ENCODE assay signal across 1 cellular context in the genomic region with DNA sequence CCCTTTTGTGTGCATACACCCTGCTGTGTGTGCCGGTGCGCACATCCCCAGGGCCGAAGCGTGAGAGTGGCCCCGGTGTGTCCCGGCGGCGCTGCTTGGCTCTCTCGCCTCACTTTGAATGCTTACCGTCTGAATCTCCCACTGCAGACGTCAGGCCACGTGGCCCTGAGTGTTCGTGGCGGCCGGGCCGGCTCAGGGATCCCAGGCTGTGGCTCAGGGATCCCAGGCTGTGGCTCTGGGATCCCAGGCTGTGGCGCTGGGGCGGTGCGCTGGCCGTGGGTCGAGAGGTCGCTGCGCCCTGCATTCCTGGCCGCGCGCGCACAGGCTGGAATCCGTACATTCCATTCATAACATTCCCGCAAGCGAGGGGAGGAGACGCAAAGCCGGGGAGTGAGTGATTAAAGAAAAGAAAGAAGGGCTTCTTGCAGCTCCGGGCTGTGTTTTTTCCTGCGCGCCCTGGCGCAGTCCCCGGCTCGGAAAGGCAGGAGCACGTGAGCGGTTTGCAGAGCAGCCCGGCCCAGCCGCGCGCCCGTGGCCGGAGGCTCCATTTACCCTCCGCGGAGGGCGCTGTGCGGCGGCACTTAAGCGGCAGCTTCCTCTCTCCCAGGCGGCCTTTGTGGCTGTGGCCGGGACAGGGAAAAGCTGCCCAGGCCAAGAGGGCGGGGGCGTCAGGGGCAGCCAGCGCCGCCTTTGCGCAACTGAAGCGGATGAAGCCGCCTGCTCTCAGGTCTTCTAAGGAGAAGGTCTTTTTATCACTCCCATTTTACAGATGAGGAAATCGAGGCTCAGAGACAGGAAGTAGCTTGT.
TF ChIP-seq lines count a peak whose summit lies in the region.

No MANE protein-coding gene starts in this region.

TF ChIP-seq in WTC11, 78 proteins besides CTCF, POLR2A, EP300 and RAD21 (continued from another document):
- TF ChIP-seq, protein P1, sequence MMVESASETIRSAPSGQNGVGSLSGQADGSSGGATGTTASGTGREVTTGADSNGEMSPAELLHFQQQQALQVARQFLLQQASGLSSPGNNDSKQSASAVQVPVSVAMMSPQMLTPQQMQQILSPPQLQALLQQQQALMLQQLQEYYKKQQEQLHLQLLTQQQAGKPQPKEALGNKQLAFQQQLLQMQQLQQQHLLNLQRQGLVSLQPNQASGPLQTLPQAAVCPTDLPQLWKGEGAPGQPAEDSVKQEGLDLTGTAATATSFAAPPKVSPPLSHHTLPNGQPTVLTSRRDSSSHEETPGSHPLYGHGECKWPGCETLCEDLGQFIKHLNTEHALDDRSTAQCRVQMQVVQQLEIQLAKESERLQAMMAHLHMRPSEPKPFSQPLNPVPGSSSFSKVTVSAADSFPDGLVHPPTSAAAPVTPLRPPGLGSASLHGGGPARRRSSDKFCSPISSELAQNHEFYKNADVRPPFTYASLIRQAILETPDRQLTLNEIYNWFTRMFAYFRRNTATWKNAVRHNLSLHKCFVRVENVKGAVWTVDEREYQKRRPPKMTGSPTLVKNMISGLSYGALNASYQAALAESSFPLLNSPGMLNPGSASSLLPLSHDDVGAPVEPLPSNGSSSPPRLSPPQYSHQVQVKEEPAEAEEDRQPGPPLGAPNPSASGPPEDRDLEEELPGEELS (CRISPR knock-in tag; IDR thresholded peaks at IDR 0.05), result 0 out of 2 replicates have a peak, but pooled peaks have one; percentile 18
- peak; percentile 88 for TF ChIP-seq ZNF121 (CRISPR knock-in tag; IDR thresholded peaks at IDR 0.05)
- TF ChIP-seq, protein P2, sequence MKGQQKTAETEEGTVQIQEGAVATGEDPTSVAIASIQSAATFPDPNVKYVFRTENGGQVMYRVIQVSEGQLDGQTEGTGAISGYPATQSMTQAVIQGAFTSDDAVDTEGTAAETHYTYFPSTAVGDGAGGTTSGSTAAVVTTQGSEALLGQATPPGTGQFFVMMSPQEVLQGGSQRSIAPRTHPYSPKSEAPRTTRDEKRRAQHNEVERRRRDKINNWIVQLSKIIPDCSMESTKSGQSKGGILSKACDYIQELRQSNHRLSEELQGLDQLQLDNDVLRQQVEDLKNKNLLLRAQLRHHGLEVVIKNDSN (CRISPR knock-in tag; IDR thresholded peaks at IDR 0.05), result peak; percentile 71; the same call in 1 of the 2 replicates
- TF ChIP-seq, protein P3, sequence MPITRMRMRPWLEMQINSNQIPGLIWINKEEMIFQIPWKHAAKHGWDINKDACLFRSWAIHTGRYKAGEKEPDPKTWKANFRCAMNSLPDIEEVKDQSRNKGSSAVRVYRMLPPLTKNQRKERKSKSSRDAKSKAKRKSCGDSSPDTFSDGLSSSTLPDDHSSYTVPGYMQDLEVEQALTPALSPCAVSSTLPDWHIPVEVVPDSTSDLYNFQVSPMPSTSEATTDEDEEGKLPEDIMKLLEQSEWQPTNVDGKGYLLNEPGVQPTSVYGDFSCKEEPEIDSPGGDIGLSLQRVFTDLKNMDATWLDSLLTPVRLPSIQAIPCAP (CRISPR knock-in tag; IDR thresholded peaks at IDR 0.05), result no peak
- no peak for TF ChIP-seq MYBL2 (CRISPR knock-in tag; IDR thresholded peaks at IDR 0.05)
- TF ChIP-seq ZNF396 (CRISPR knock-in tag; IDR thresholded peaks at IDR 0.05; ENCODE audit: borderline replicate concordance), result no peak
- TF ChIP-seq ZNF423 (CRISPR knock-in tag; IDR thresholded peaks at IDR 0.05), result 0 out of 2 replicates have a peak, but pooled peaks have one; percentile 10
- TF ChIP-seq, protein P4, sequence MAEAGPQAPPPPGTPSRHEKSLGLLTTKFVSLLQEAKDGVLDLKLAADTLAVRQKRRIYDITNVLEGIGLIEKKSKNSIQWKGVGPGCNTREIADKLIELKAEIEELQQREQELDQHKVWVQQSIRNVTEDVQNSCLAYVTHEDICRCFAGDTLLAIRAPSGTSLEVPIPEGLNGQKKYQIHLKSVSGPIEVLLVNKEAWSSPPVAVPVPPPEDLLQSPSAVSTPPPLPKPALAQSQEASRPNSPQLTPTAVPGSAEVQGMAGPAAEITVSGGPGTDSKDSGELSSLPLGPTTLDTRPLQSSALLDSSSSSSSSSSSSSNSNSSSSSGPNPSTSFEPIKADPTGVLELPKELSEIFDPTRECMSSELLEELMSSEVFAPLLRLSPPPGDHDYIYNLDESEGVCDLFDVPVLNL (CRISPR knock-in tag; IDR thresholded peaks at IDR 0.05; ENCODE audit: borderline replicate concordance, low read depth), result no peak
- TF ChIP-seq, protein P5, sequence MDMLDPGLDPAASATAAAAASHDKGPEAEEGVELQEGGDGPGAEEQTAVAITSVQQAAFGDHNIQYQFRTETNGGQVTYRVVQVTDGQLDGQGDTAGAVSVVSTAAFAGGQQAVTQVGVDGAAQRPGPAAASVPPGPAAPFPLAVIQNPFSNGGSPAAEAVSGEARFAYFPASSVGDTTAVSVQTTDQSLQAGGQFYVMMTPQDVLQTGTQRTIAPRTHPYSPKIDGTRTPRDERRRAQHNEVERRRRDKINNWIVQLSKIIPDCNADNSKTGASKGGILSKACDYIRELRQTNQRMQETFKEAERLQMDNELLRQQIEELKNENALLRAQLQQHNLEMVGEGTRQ (CRISPR knock-in tag; IDR thresholded peaks at IDR 0.05), result peak; percentile 65
- TF ChIP-seq ZNF416 (CRISPR knock-in tag; IDR thresholded peaks at IDR 0.05), result 0 out of 2 replicates have a peak, but pooled peaks have one; percentile 53
- TF ChIP-seq TEAD4 (CRISPR knock-in tag; IDR thresholded peaks at IDR 0.05), result peak; percentile 96
